Comparison of ENCODE assay signal across 16 cellular contexts in the genomic region with DNA sequence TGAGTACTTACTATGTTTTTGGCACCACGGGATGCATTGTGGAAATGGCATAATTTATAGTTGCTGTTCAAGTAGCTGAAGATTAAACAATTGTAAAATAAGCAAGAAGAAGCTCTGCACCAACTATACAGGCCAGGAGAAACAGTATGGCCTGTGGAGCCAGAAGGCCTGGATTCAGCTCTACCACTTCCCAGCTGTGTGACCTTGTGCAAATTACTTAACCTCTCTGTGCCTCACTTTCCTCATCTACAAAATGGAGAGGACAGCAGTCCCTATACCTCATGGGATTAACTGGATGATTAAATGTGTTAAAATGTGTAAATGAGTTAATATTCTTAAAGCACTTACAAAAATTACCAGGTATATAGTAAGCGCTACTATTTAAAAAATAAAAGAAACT. TPM values are rescaled to one million over a fixed set of nuclear protein-coding genes. Genes with fewer than 3 reads are reported as not detected.
DNase-seq lines count a peak whose midpoint lies in the region; ATAC-seq, FAIRE-seq and TF ChIP-seq lines count a peak whose summit lies in the region.
"Had no signal": no experiment of that assay in that cellular context is flagged by ENCODE, and none has a peak within 500 bp of the region (broad histone marks: within the 10 kb centered on the region; RNA-seq: fewer than 3 reads in every experiment).

No MANE protein-coding gene starts in this region.

- H3K4me3 ChIP-seq in A549: no peak overlapping the region
- no peak overlapping the region for H3K4me3 ChIP-seq in K562
- H3K4me3 ChIP-seq in liver (ENCODE audit: low read depth in 1 of 3, low read length in 3 of 3): no peak overlapping the region
- no peak overlapping the region for H3K4me3 ChIP-seq in sigmoid colon
- H3K4me3 ChIP-seq: BLaER1 had no signal

- TF ChIP-seq RAD21 in A549 (conservative IDR thresholded peaks at IDR 0.05 in 1 of 2, IDR thresholded peaks at IDR 0.05 in 1 of 2) (no peak), K562 (CRISPR knock-in tag; conservative IDR thresholded peaks at IDR 0.05 in 1 of 2, IDR thresholded peaks at IDR 0.05 in 1 of 2) (no peak), liver (IDR thresholded peaks at IDR 0.05) (no peak)

- no peaks in the 10 kb centered on the region for H3K27me3 Mint-ChIP-seq in CD4-positive, alpha-beta T cell

- H3K4me2 ChIP-seq in A549 (no peak overlapping the region), K562 (ENCODE audit: insufficient read depth, low read length) (no peak overlapping the region)
- H3K4me2 ChIP-seq: BLaER1 had no signal

- intact Hi-C loops in K562 (cut with micrococcal nuclease): no loop called here
- intact Hi-C loops in sigmoid colon (cut with DNase I): no loop called here
- intact Hi-C loops in CD4-positive, alpha-beta T cell (cut with DNase I, micrococcal nuclease): no loop called here

- no peak overlapping the region for H3K27ac Mint-ChIP-seq in CD4-positive, alpha-beta T cell
- H3K27ac Mint-ChIP-seq: H9 had no signal

- ATAC-seq in A549 (no peak), K562 (no peak), GM18907 (IDR thresholded peaks at IDR 0.05; ENCODE audit: unreplicated experiment) (no peak)
- no peak for ATAC-seq in CD4-positive, alpha-beta T cell (ENCODE audit: poor library complexity)

- H3K9me1 ChIP-seq in K562 (ENCODE audit: control insufficient read depth, insufficient read depth, low read length): no peaks in the 10 kb centered on the region

- H3K4me1 ChIP-seq in A549 (peaks cover 17% of the 10 kb centered on the region), K562 (replicated peaks in 1 of 2; ENCODE audit: control insufficient read depth in 2 of 2, insufficient read depth in 2 of 2, low read length in 2 of 2) (peaks cover 7% of the 10 kb centered on the region in 2 experiments; a peak in 3 of 5 replicates), liver (ENCODE audit: control insufficient read depth in 4 of 4, insufficient read depth in 4 of 4, low read length in 3 of 4) (peaks cover 17 to 43% (median 33%) of the 10 kb centered on the region in 4 donors), sigmoid colon (peaks cover 0 to 73% (median 70%) of the 10 kb centered on the region in 4 donors)
- H3K4me1 ChIP-seq: BLaER1, Caco-2 had no signal

- peaks cover 2% of the 10 kb centered on the region; the same call in 1 of the 3 replicates for H3K36me3 ChIP-seq in K562 (ENCODE audit: control insufficient read depth, insufficient read depth, low read length)
- H3K36me3 ChIP-seq in liver (ENCODE audit: control insufficient read depth in 4 of 4, insufficient read depth in 3 of 4, low read depth in 1 of 4, low read length in 3 of 4): no peaks in the 10 kb centered on the region
- H3K36me3 ChIP-seq in sigmoid colon: no peaks in the 10 kb centered on the region
- H3K36me3 ChIP-seq: BLaER1 had no signal

- no peaks in the 10 kb centered on the region for H3K4me1 Mint-ChIP-seq in CD4-positive, alpha-beta T cell (ENCODE audit: low read depth)

- 98% methylated on average over 2 of the region's 2 CpGs for WGBS in A549 (ENCODE audit: missing lambda C conversion rate)
- WGBS in K562 (ENCODE audit: insufficient coverage, low coverage, missing lambda C conversion rate): 86% methylated on average over 2 of the region's 2 CpGs
- 96% methylated on average over 2 of the region's 2 CpGs for WGBS in liver
- whole genome bisulfite sequencing in sigmoid colon, 2 donors: 82 to 92% methylated on average over 2 of the region's 2 CpGs

- no TSS peak for BruUV-seq in K562 (replicated peaks; lab: Mats Ljungman, UMichigan)

- H3K36me3 Mint-ChIP-seq in CD4-positive, alpha-beta T cell (ENCODE audit: low read depth): no peaks in the 10 kb centered on the region

- H4K20me1 ChIP-seq in K562 (replicated peaks; ENCODE audit: control insufficient read depth, insufficient read depth, low read length): peaks cover 10% of the 10 kb centered on the region; the same call in 1 of the 2 replicates
- H4K20me1 ChIP-seq: BLaER1 had no signal

- in situ Hi-C loops in K562 (cut with MboI): no loop called here

- CTCF ChIA-PET in A549 (lab: Yijun Ruan, JAX): no interaction called here
- CTCF ChIA-PET in K562 (lab: Yijun Ruan, JAX; ENCODE audit: low intra/inter-chr PET ratio): no interaction called here
- CTCF ChIA-PET in CD4-positive, alpha-beta T cell (lab: Charles Lee): no interaction called here

- no peak for TF ChIP-seq EP300 in A549 (IDR thresholded peaks at IDR 0.05)
- TF ChIP-seq EP300 in K562 (IDR thresholded peaks at IDR 0.05; ENCODE audit: low read length): no peak
- no peak for TF ChIP-seq EP300 in sigmoid colon (IDR thresholded peaks at IDR 0.05)

- H3K9me3 Mint-ChIP-seq in CD4-positive, alpha-beta T cell: no peaks in the 10 kb centered on the region
- H3K9me3 Mint-ChIP-seq: H9 had no signal

- H3K9ac ChIP-seq in K562 (ENCODE audit: insufficient read depth in 1 of 2, low read depth in 2 of 2, low read length in 2 of 2) (no peak overlapping the region), liver (ENCODE audit: low read depth in 1 of 2, low read length in 2 of 2) (no peak overlapping the region)
- H3K9ac ChIP-seq: BLaER1 had no signal

- H3K27ac ChIP-seq in A549 (no peak overlapping the region), K562 (ENCODE audit: extremely low read depth, low read depth, low read length) (no peak overlapping the region), liver (ENCODE audit: low read depth in 1 of 2, low read length in 2 of 2) (peak overlapping the region; percentile 86 to 88), sigmoid colon (peak overlapping the region in 3 of 4 donors; percentile 75 to 90 (median 83))
- no peak overlapping the region for H3K27ac ChIP-seq in CD4-positive, alpha-beta T cell (ENCODE audit: low read depth, low read length)
- H3K27ac ChIP-seq: 22Rv1, BLaER1 had no signal

- no peak for TF ChIP-seq CTCF in A549 (IDR thresholded peaks at IDR 0.05)
- no peak for TF ChIP-seq CTCF in K562 (IDR thresholded peaks at IDR 0.05 in 2 of 3, conservative IDR thresholded peaks at IDR 0.05 in 1 of 3; ENCODE audit: insufficient read depth in 2 of 3, low read depth in 1 of 3, low read length in 3 of 3)
- TF ChIP-seq CTCF in liver (IDR thresholded peaks at IDR 0.05; ENCODE audit: low read depth, low read length, missing input control): no peak
- no peak for TF ChIP-seq CTCF in sigmoid colon (IDR thresholded peaks at IDR 0.05)
- TF ChIP-seq CTCF in CD4-positive, alpha-beta T cell (IDR thresholded peaks at IDR 0.05): no peak

- FAIRE-seq in A549 (lab: Jason Lieb, UNC) (no peak), K562 (lab: Jason Lieb, UNC) (no peak)
- FAIRE-seq: D721Med, G401.6, GM12891 had no signal

- no peak for DNase-seq in A549 (ENCODE audit: low read depth in 1 of 2, low spot score in 1 of 2)
- no peak for DNase-seq in K562 (ENCODE audit: extremely low read depth in 1 of 4, low spot score in 3 of 4)
- DNase-seq in sigmoid colon: no peak
- no peak for DNase-seq in NCI-H774 (lab: John Stamatoyannopoulos, UW)
- DNase-seq in CD4-positive, alpha-beta T cell: no peak
- no peak for DNase-seq in activated CD4-positive, alpha-beta T cell treated with anti-CD3 and anti-CD28 coated beads for 48 hours
- DNase-seq: Caco-2, GOT3, H9 had no signal

- H3K27me3 ChIP-seq in K562 (ENCODE audit: control insufficient read depth in 2 of 2, insufficient read depth in 2 of 2, low read length in 2 of 2) (no peaks in the 10 kb centered on the region), liver (ENCODE audit: control insufficient read depth in 4 of 4, insufficient read depth in 4 of 4, low read length in 3 of 4) (no peaks in the 10 kb centered on the region), sigmoid colon (no peaks in the 10 kb centered on the region)
- no peaks in the 10 kb centered on the region for H3K27me3 ChIP-seq in CD4-positive, alpha-beta T cell (ENCODE audit: control insufficient read depth, insufficient read depth, low read length)
- H3K27me3 ChIP-seq: BLaER1 had no signal

- H3K4me3 Mint-ChIP-seq in CD4-positive, alpha-beta T cell: no peak overlapping the region
- H3K4me3 Mint-ChIP-seq: H9 had no signal

- POLR2A ChIA-PET in A549 (lab: Yijun Ruan, JAX): no interaction called here
- POLR2A ChIA-PET in K562 (lab: Yijun Ruan, JAX): interaction anchor here (1.2 kb wide), 1 partner anchor 17 kb away, joined by 3 read pairs; no protein-coding TSS in a partner anchor
- POLR2A ChIA-PET in CD4-positive, alpha-beta T cell (lab: Charles Lee): no interaction called here

- peaks cover 46% of the 10 kb centered on the region for H3K79me2 ChIP-seq in K562 (ENCODE audit: control insufficient read depth, insufficient read depth, low read length)

- H3K9me3 ChIP-seq in A549 (no peaks in the 10 kb centered on the region), K562 (replicated peaks; ENCODE audit: control insufficient read depth, insufficient read depth, low read depth, low read length) (no peaks in the 10 kb centered on the region), liver (ENCODE audit: control insufficient read depth in 4 of 4, low read length in 3 of 4) (no peaks in the 10 kb centered on the region), sigmoid colon (no peaks in the 10 kb centered on the region)
- H3K9me3 ChIP-seq in CD4-positive, alpha-beta T cell (ENCODE audit: control insufficient read depth, low read length): no peaks in the 10 kb centered on the region
- H3K9me3 ChIP-seq: BLaER1, Caco-2 had no signal

- no peak for TF ChIP-seq POLR2A in A549 (IDR thresholded peaks at IDR 0.05; ENCODE audit: low read length)
- no peak for TF ChIP-seq POLR2A in K562 (conservative IDR thresholded peaks at IDR 0.05)
- no peak for TF ChIP-seq POLR2A in sigmoid colon (IDR thresholded peaks at IDR 0.05)

- H2AFZ ChIP-seq in K562 (ENCODE audit: low read depth, low read length): no peak overlapping the region

RNA-seq across cellular contexts. Expression of a gene that starts 49.1 kb away (rescaled TPM):
- 2.9 and 3.8 TPM in 2 replicates for polyA plus RNA-seq in A549 (2011; rRNA removed)
- 1.3 and 1.6 TPM in 2 replicates for polyA plus RNA-seq in A549 (2012; cell fraction: cytosol; rRNA removed)
- polyA plus RNA-seq in A549 (2012; cell fraction: nucleus; rRNA removed): 1.4 and 2.3 TPM in 2 replicates
- 3.5 to 5.2 TPM (median 4.1 TPM) in 3 replicates for polyA plus RNA-seq in A549 (2017; fragmentation: RNase III; extraction: RNeasy Plus Mini Kit Qiagen cat#74134 plus additional on column Dnase treatment)
- polyA minus RNA-seq in A549 (2011; rRNA and poly(A)+ RNA removed): 3.8 and 4.0 TPM in 2 replicates
- 10.5 and 14.3 TPM in 2 replicates for total RNA-seq in K562 (2011; cell fraction: chromatin; rRNA removed; ENCODE audit: low replicate concordance)
- total RNA-seq in K562 (2011; cell fraction: nucleolus; rRNA removed): 4.2 and 4.6 TPM in 2 replicates
- total RNA-seq in K562 (2011; cell fraction: nucleoplasm; rRNA removed): 7.0 and 15.1 TPM in 2 replicates
- 6.7 and 11.6 TPM in 2 replicates for total RNA-seq in K562 (2014; rRNA removed)
- total RNA-seq in K562 (2014; rRNA removed; fragmentation: Illumina TruSeq; extraction: Trizol): 19.4 and 20.6 TPM in 2 replicates
- 17.4 and 18.6 TPM in 2 replicates for total RNA-seq in K562 (2015; rRNA removed; fragmentation: Illumina TruSeq; extraction: Trizol)
- 25.7 and 27.9 TPM in 2 replicates for total RNA-seq in K562 (2021)
- 7.1 and 8.1 TPM in 2 replicates for polyA plus RNA-seq in K562 (2011; rRNA removed)
- polyA plus RNA-seq in K562 (2011; cell fraction: cytosol; rRNA removed): 4.9 and 5.0 TPM in 2 replicates
- polyA plus RNA-seq in K562 (2011; cell fraction: nucleus; rRNA removed): 5.8 and 8.4 TPM in 2 replicates
- polyA plus RNA-seq in K562 (2012): 5.2 and 13.5 TPM in 2 replicates
- polyA plus RNA-seq in K562 (2014; fragmentation: Illumina TruSeq; extraction: Trizol): 24.2 and 29.6 TPM in 2 replicates
- polyA plus RNA-seq in K562 (2014; fragmentation: Nextera tagmentation; extraction: Ambion mirVana): 1 to 10 TPM; 4.5 to 5.3 TPM
- 9.5 and 9.7 TPM in 2 replicates for polyA plus RNA-seq in K562 (2014; rRNA removed)
- polyA minus RNA-seq in K562 (2011; rRNA and poly(A)+ RNA removed): 11.9 and 12.1 TPM in 2 replicates
- 5.2 and 6.2 TPM in 2 replicates for polyA minus RNA-seq in K562 (2011; cell fraction: cytosol; rRNA and poly(A)+ RNA removed)
- polyA minus RNA-seq in K562 (2011; cell fraction: nucleus; rRNA and poly(A)+ RNA removed): 3.0 and 5.4 TPM in 2 replicates
- 10 to 100 TPM in 1 of 2 donors, 1 to 10 TPM in 1; 6.4 to 22.7 TPM for total RNA-seq in liver
- 10 to 100 TPM; 12.3 to 17.7 TPM for polyA plus RNA-seq in liver
- total RNA-seq in sigmoid colon: 10 to 100 TPM; 12.8 to 16.8 (median 14.4) TPM
- polyA plus RNA-seq in sigmoid colon: 10 to 100 TPM in 2 of 3 donors, 1 to 10 TPM in 1; 6.0 to 17.4 (median 15.3) TPM
- total RNA-seq in CD4-positive, alpha-beta T cell: under 1 TPM in 1 of 2 experiments, not detected in 1; 0.14 TPM

Comparison
In these comparisons a context has a peak if more than half of its experiments do, and no peak if none do; other contexts are left out.
1. H3K27ac ChIP-seq: peak in liver (2 of 2) and sigmoid colon (3 of 4); none in A549 (0 of 2), K562 (single experiment) and CD4-positive, alpha-beta T cell (single experiment).
2. RNA of a gene that starts 49.1 kb away (total RNA-seq): 6.4 to 22.7 TPM in liver, 4.2 to 27.9 TPM in K562 and 12.8 to 16.8 TPM in sigmoid colon; 0.14 TPM in CD4-positive, alpha-beta T cell; every median in the first group is over 4 times any median in the second.